In the genomic region with DNA sequence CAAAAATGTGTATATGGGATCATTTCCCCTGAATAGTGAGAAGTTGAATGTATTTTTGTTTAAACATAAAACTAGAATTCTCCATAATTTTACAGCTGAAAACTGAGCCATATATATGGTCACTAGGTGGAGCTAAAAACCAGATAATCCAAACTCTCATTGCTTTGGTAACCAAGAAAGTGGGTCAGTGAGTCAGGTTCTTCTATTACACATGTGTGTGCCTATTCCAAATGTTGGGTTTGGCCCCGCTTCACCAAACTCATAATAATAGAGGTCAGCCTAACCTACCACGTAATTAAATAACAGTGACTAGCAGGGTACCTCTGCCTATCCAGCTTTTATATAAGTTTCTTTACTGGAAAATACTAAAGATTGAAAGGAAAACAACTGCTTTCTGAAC, we compare ENCODE assay signal across 8 cellular contexts. TPM values are rescaled to one million over a fixed set of nuclear protein-coding genes. Genes with fewer than 3 reads are reported as not detected.
DNase-seq lines count a peak whose midpoint lies in the region; ATAC-seq, FAIRE-seq and TF ChIP-seq lines count a peak whose summit lies in the region.

No MANE protein-coding gene starts in this region.

- TF ChIP-seq CTCF in ovary (IDR thresholded peaks at IDR 0.05): peak; percentile 51 to 84 (median 83)

- TF ChIP-seq EP300 in ovary (IDR thresholded peaks at IDR 0.05): no peak

- H3K4me3 ChIP-seq in ovary: no peak overlapping the region

- no peaks in the 10 kb centered on the region for H3K4me1 ChIP-seq in ovary (ENCODE audit: insufficient read depth)

- intact Hi-C loops in ovary (cut with DNase I): loop anchor here (5.0 to 10.0 kb wide), 4 partner anchors 102 to 385 kb away; partner anchors contain the start of genes PNRC1 (in 1 of the 4) and UBE2J1 (in 1 of the 4)

- H3K27me3 ChIP-seq in ovary: no peaks in the 10 kb centered on the region

- ATAC-seq in HG02798 (IDR thresholded peaks at IDR 0.05; ENCODE audit: poor library complexity, unreplicated experiment) (peak; percentile 64), GM18520 (IDR thresholded peaks at IDR 0.05; ENCODE audit: unreplicated experiment) (no peak)

- peak; percentile 98 for FAIRE-seq in frontal cortex (lab: Jason Lieb, UNC)

- 1 to 2% (median 1%) methylated on average over 2 of the region's 2 CpGs for WGBS in ovary, 3 donors

- H3K9me3 ChIP-seq in ovary: no peaks in the 10 kb centered on the region

- TF ChIP-seq POLR2A in ovary (IDR thresholded peaks at IDR 0.05): no peak

- H3K27ac ChIP-seq in ovary: no peak overlapping the region

- peak; percentile 18 to 33 for DNase-seq in activated CD4-positive, alpha-beta T cell treated with anti-CD3 and anti-CD28 coated beads for 4 hours
- DNase-seq in activated CD4-positive, alpha-beta T cell treated with anti-CD3 and anti-CD28 coated beads for 1 hour: no peak
- DNase-seq in NCI-H2196 treated with DMSO at 0.1 percent for 48 hours (lab: John Stamatoyannopoulos, UW; ENCODE audit: unreplicated experiment) (peak; percentile 56), frontal cortex (ENCODE audit: low spot score in 2 of 2) (peak in 1 of 2 donors; percentile 70), ovary (peak; percentile 44 to 75 (median 49))
- peak; percentile 29 for DNase-seq in activated CD4-positive, alpha-beta T cell treated with anti-CD3 and anti-CD28 coated beads for 48 hours

- no peaks in the 10 kb centered on the region for H3K36me3 ChIP-seq in ovary

RNA-seq across cellular contexts. Expression of gene RNGTT, which starts 19.3 kb away (rescaled TPM):
- total RNA-seq in frontal cortex (81.1 TPM), ovary (10 to 100 TPM in 6 of 7 donors, 1 to 10 TPM in 1; 9.5 to 17.9 (median 11.6) TPM)
- 1 to 10 TPM; 3.9 to 7.7 TPM for polyA plus RNA-seq in ovary
